27 cellular contexts compared by ENCODE assay signal in the genomic region with DNA sequence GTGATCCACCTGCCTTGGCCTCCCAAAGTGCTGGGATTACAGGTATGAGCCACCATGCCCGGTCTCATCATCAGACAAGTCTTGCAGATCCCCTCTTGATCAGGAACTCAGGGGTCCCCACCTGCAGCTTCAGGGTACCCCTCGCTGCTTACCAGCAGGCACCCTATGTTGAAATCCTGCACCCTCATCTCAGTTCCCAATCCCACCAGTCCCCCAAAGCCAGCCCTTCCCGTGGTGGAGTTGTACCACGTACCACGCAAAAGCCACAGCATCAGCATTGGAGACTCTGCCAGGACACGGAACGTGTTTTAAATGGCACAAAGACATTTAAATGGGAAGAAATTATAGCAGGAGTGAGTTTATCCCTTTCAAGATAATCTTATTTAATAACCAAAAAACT.
"Had no signal": no experiment of that assay in that cellular context is flagged by ENCODE, and none has a peak within 500 bp of the region (broad histone marks: within the 10 kb centered on the region; RNA-seq: fewer than 3 reads in every experiment).

No MANE protein-coding gene starts in this region.

- H3K9me3 ChIP-seq: heart right ventricle, left lung, lower lobe of right lung, right atrium auricular region, right lobe of liver, stomach, testis, thyroid gland, transverse colon, upper lobe of right lung had no signal

- H3K27me3 ChIP-seq: heart right ventricle, hepatocyte, left lung, right atrium auricular region, right lobe of liver, stomach, testis, thyroid gland, transverse colon, upper lobe of right lung had no signal

- FAIRE-seq: urothelium cell line had no signal

- H3K27ac ChIP-seq: heart right ventricle, hepatocyte, left lung, lower lobe of right lung, parathyroid adenoma, right atrium auricular region, right lobe of liver, stomach, testis, thyroid gland, transverse colon, upper lobe of right lung had no signal

- DNase-seq: heart right ventricle; islet precursor cell; kidney glomerular epithelial cell; left colon; left lung; lower lobe of right lung; mammary epithelial cell; mesenchymal stem cell; naive thymus-derived CD8-positive, alpha-beta T cell; nucleus accumbens; stimulated activated CD4-positive, alpha-beta T cell treated with anti-CD3 and anti-CD28 coated beads, Interleukin-12 subunit alpha, Interleukin-12 subunit beta, amount 100 ng/mL, for 4 hours; stimulated activated CD4-positive, alpha-beta T cell treated with anti-CD3 and anti-CD28 coated beads, Interleukin-15, amount 100 ng/mL, for 24 hours; stimulated activated CD4-positive, alpha-beta T cell treated with anti-CD3 and anti-CD28 coated beads, Interleukin-2, amount 100 ng/mL, for 24 hours; stimulated activated CD4-positive, alpha-beta T cell treated with anti-CD3 and anti-CD28 coated beads, Interleukin-4, amount 100 ng/mL, for 1 hour; stimulated activated naive B cell treated with anti-CD40 and anti-IgM and Interleukin-4, amounts not matched to agents 10 μg/mL and 1 μg/mL and 100 μg/mL, for 72 hours; stimulated activated naive CD8-positive, alpha-beta T cell treated with anti-CD3 and anti-CD28 coated beads, Interleukin-15, Interleukin-2, amounts not matched to agents 100 U/mL and 50 U/mL, for 24 hours; stomach; testis; thyroid gland; transverse colon; upper lobe of right lung had no signal

- H2AFZ ChIP-seq: hepatocyte, parathyroid adenoma had no signal

- H3K4me2 ChIP-seq: hepatocyte, smooth muscle cell had no signal

- H3K9ac ChIP-seq: parathyroid adenoma had no signal

- H3K4me3 ChIP-seq: heart right ventricle, hepatocyte, left lung, lower lobe of right lung, right atrium auricular region, right lobe of liver, smooth muscle cell, stomach, testis, thyroid gland, transverse colon, upper lobe of right lung had no signal

- H3K36me3 ChIP-seq: right atrium auricular region, right lobe of liver, thyroid gland, transverse colon, upper lobe of right lung had no signal

- H3K4me1 ChIP-seq: lower lobe of right lung, parathyroid adenoma, testis, upper lobe of right lung had no signal

- ATAC-seq: heart right ventricle; left colon; left lung; lower lobe of right lung; naive thymus-derived CD8-positive, alpha-beta T cell; right lobe of liver; stimulated activated naive B cell treated with anti-CD40 and anti-IgM and Interleukin-4, amounts not matched to agents 10 μg/mL and 1 μg/mL and 100 μg/mL, for 72 hours; stimulated activated naive CD8-positive, alpha-beta T cell treated with anti-CD3 and anti-CD28 coated beads, Interleukin-15, Interleukin-2, amounts not matched to agents 100 U/mL and 50 U/mL, for 24 hours; upper lobe of right lung had no signal
